Comparison of ENCODE assay signal across 1 cellular context in the genomic region with DNA sequence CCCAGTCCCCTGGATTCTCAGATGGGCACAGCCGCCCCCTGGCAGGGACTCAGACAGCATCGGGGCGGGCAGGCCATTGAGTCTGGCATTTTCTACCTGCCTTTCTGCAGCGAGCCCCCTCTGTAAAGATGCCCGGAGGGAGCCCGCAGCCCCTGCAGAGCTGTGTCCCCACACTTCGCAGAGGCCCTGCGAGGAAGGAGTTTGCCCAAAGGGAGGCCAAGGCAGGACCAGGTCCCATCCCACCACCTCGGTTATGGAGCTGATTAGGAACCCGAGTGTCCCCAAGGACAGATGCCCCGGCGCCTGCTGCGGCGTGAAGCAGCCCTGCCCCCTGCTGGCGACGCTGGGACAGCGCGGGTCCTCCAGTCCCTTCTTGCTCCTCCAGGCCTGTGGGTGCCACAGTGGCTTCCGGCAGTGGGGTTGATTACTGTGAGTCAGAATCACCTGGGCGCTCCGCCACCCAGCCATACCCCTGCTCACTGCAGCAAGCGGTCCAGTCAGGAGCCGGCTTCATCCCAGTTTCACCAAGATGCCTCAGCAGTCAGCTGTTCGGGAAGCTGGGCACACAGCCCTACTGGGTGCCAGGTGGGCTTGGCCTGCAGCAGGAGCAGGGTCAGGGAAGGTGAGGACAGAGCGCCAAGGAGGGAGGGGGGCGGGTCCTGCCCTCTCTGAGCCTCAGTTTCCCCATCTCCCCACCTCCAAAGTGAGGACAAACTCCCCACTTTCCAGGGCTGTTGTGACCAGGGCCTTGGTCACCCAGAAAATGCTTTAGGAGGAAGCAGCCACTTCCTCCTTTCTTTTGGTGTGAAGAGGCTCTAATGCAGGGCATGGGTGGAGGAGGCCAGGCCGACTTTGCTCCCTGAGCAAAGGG.
TF ChIP-seq lines count a peak whose summit lies in the region.

No MANE protein-coding gene starts in this region.

TF ChIP-seq in A549, 52 proteins besides CTCF, POLR2A, EP300 and RAD21 (continued from another document):
- TF ChIP-seq, protein P1, sequence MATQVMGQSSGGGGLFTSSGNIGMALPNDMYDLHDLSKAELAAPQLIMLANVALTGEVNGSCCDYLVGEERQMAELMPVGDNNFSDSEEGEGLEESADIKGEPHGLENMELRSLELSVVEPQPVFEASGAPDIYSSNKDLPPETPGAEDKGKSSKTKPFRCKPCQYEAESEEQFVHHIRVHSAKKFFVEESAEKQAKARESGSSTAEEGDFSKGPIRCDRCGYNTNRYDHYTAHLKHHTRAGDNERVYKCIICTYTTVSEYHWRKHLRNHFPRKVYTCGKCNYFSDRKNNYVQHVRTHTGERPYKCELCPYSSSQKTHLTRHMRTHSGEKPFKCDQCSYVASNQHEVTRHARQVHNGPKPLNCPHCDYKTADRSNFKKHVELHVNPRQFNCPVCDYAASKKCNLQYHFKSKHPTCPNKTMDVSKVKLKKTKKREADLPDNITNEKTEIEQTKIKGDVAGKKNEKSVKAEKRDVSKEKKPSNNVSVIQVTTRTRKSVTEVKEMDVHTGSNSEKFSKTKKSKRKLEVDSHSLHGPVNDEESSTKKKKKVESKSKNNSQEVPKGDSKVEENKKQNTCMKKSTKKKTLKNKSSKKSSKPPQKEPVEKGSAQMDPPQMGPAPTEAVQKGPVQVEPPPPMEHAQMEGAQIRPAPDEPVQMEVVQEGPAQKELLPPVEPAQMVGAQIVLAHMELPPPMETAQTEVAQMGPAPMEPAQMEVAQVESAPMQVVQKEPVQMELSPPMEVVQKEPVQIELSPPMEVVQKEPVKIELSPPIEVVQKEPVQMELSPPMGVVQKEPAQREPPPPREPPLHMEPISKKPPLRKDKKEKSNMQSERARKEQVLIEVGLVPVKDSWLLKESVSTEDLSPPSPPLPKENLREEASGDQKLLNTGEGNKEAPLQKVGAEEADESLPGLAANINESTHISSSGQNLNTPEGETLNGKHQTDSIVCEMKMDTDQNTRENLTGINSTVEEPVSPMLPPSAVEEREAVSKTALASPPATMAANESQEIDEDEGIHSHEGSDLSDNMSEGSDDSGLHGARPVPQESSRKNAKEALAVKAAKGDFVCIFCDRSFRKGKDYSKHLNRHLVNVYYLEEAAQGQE (IDR thresholded peaks at IDR 0.05) = no peak
- TF ChIP-seq CBX8 (IDR thresholded peaks at IDR 0.05) = no peak
